In the genomic region with DNA sequence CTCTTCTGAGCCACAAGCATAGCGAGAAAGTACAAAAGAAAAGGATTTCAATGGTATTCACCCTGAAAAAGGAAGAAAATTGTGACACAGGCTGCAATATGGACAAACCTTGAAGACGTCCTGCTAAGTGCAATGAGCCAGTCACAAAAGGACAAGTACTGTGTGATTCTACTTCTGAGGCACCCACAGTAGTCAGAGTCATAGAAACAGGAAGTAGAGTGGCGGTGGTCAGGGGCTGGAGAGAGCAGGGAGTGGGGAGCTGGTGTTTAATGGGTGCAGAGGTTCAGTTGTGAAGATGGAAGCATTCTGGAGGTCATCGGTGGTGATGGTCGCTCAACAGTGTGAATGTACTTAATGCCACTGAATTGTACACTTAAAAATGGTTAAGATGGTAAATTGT, we compare ENCODE assay signal across 23 cellular contexts.
"Had no signal": no experiment of that assay in that cellular context is flagged by ENCODE, and none has a peak within 500 bp of the region (broad histone marks: within the 10 kb centered on the region; RNA-seq: fewer than 3 reads in every experiment).

No MANE protein-coding gene starts in this region.

- H3K36me3 ChIP-seq: adrenal gland, ascending aorta, breast epithelium, left lung, right atrium auricular region, thyroid gland had no signal

- ATAC-seq: activated CD4-positive, alpha-beta T cell treated with anti-CD3 and anti-CD28 coated beads for 36 hours; left lung; naive thymus-derived CD4-positive, alpha-beta T cell; psoas muscle; SK-N-SH treated with all-trans-retinoic acid at 6 μM for 48 hours; stimulated activated naive CD8-positive, alpha-beta T cell treated with anti-CD3 and anti-CD28 coated beads, Interleukin-15, Interleukin-2, amounts not matched to agents 100 U/mL and 50 U/mL, for 24 hours; T-cell had no signal

- H3K9me3 Mint-ChIP-seq: activated B cell treated with CpG ODN at 0.5 μM for 24 hours; activated CD4-positive, alpha-beta memory T cell treated with anti-CD3 and anti-CD28 coated beads for 36 hours; T-helper 2 cell treated with Interferon-gamma antibody and Interleukin-4, amounts not matched to agents 5 μg/mL and 100 μg/mL, for 36 hours had no signal

- H3K4me3 ChIP-seq: adrenal gland, ascending aorta, breast epithelium, coronary artery, left lung, lung, psoas muscle, right atrium auricular region, thyroid gland had no signal

- H3K4me3 Mint-ChIP-seq: activated B cell treated with CpG ODN at 0.5 μM for 24 hours; activated CD4-positive, alpha-beta memory T cell treated with anti-CD3 and anti-CD28 coated beads for 36 hours; activated CD4-positive, alpha-beta T cell treated with anti-CD3 and anti-CD28 coated beads for 36 hours; central memory CD8-positive, alpha-beta T cell; T-cell; T-helper 2 cell treated with Interferon-gamma antibody and Interleukin-4, amounts not matched to agents 5 μg/mL and 100 μg/mL, for 36 hours had no signal

- H3K4me1 ChIP-seq: adrenal gland, ascending aorta, breast epithelium, left lung, psoas muscle, right atrium auricular region, thyroid gland had no signal

- H3K27me3 Mint-ChIP-seq: activated B cell treated with CpG ODN at 0.5 μM for 24 hours; activated CD4-positive, alpha-beta memory T cell treated with anti-CD3 and anti-CD28 coated beads for 36 hours; activated CD4-positive, alpha-beta T cell treated with anti-CD3 and anti-CD28 coated beads for 36 hours; central memory CD8-positive, alpha-beta T cell; naive thymus-derived CD4-positive, alpha-beta T cell; T-cell had no signal

- H3K27me3 ChIP-seq: adrenal gland, ascending aorta, breast epithelium, left lung, right atrium auricular region, thyroid gland had no signal

- H3K27ac ChIP-seq: adrenal gland, ascending aorta, breast epithelium, coronary artery, left lung, psoas muscle, right atrium auricular region, thyroid gland had no signal

- H3K36me3 Mint-ChIP-seq: activated CD4-positive, alpha-beta memory T cell treated with anti-CD3 and anti-CD28 coated beads for 36 hours had no signal

- DNase-seq: activated B cell treated with CpG ODN at 0.5 μM for 24 hours; activated CD4-positive, alpha-beta memory T cell treated with anti-CD3 and anti-CD28 coated beads for 36 hours; activated CD4-positive, alpha-beta T cell treated with anti-CD3 and anti-CD28 coated beads for 36 hours; activated effector memory CD4-positive, alpha-beta T cell treated with anti-CD3 and anti-CD28 coated beads, Interleukin-2, amount 50 U/mL, for 16 hours; activated naive CD4-positive, alpha-beta T cell treated with anti-CD3 and anti-CD28 coated beads, Interleukin-2, amount 50 U/mL, for 16 hours; erythroblast; foreskin fibroblast; left lung; naive thymus-derived CD4-positive, alpha-beta T cell; psoas muscle; stimulated activated CD4-positive, alpha-beta T cell treated with anti-CD3 and anti-CD28 coated beads, Interleukin-4, amount 100 ng/mL, for 24 hours; stimulated activated naive CD8-positive, alpha-beta T cell treated with anti-CD3 and anti-CD28 coated beads, Interleukin-15, Interleukin-2, amounts not matched to agents 100 U/mL and 50 U/mL, for 24 hours; T-cell; thyroid gland had no signal

- H3K9me3 ChIP-seq: adrenal gland, breast epithelium, psoas muscle, right atrium auricular region, thyroid gland had no signal

- H3K4me1 Mint-ChIP-seq: activated B cell treated with CpG ODN at 0.5 μM for 24 hours had no signal

- H3K27ac Mint-ChIP-seq: activated B cell treated with CpG ODN at 0.5 μM for 24 hours; activated CD4-positive, alpha-beta memory T cell treated with anti-CD3 and anti-CD28 coated beads for 36 hours; activated CD4-positive, alpha-beta T cell treated with anti-CD3 and anti-CD28 coated beads for 36 hours; T-helper 2 cell treated with Interferon-gamma antibody and Interleukin-4, amounts not matched to agents 5 μg/mL and 100 μg/mL, for 36 hours had no signal
